ENCODE assay signal across 1 cellular context in genomic region chr10:34748767-34749166, GRCh38.
TF ChIP-seq lines count a peak whose summit lies in the region.

No MANE protein-coding gene starts in this region.

TF ChIP-seq in WTC11, 78 proteins besides CTCF, POLR2A, EP300 and RAD21 (continued from another document):
- TF ChIP-seq, protein P1, sequence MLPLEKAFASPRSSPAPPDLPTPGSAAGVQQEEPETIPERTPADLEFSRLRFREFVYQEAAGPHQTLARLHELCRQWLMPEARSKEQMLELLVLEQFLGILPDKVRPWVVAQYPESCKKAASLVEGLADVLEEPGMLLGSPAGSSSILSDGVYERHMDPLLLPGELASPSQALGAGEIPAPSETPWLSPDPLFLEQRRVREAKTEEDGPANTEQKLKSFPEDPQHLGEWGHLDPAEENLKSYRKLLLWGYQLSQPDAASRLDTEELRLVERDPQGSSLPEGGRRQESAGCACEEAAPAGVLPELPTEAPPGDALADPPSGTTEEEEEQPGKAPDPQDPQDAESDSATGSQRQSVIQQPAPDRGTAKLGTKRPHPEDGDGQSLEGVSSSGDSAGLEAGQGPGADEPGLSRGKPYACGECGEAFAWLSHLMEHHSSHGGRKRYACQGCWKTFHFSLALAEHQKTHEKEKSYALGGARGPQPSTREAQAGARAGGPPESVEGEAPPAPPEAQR (CRISPR knock-in tag; IDR thresholded peaks at IDR 0.05): no peak
- TF ChIP-seq ZBTB21 (CRISPR knock-in tag; IDR thresholded peaks at IDR 0.05; ENCODE audit: borderline replicate concordance) (no peak), NFE2L1 (CRISPR knock-in tag; IDR thresholded peaks at IDR 0.05) (no peak), ZNF232 (CRISPR knock-in tag; IDR thresholded peaks at IDR 0.05) (no peak), ZNF281 (CRISPR knock-in tag; IDR thresholded peaks at IDR 0.05) (no peak)
- TF ChIP-seq, protein P2, sequence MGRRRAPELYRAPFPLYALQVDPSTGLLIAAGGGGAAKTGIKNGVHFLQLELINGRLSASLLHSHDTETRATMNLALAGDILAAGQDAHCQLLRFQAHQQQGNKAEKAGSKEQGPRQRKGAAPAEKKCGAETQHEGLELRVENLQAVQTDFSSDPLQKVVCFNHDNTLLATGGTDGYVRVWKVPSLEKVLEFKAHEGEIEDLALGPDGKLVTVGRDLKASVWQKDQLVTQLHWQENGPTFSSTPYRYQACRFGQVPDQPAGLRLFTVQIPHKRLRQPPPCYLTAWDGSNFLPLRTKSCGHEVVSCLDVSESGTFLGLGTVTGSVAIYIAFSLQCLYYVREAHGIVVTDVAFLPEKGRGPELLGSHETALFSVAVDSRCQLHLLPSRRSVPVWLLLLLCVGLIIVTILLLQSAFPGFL (CRISPR knock-in tag; IDR thresholded peaks at IDR 0.05; ENCODE audit: borderline replicate concordance): no peak
